ENCODE assay signal across 17 cellular contexts in the genomic region with DNA sequence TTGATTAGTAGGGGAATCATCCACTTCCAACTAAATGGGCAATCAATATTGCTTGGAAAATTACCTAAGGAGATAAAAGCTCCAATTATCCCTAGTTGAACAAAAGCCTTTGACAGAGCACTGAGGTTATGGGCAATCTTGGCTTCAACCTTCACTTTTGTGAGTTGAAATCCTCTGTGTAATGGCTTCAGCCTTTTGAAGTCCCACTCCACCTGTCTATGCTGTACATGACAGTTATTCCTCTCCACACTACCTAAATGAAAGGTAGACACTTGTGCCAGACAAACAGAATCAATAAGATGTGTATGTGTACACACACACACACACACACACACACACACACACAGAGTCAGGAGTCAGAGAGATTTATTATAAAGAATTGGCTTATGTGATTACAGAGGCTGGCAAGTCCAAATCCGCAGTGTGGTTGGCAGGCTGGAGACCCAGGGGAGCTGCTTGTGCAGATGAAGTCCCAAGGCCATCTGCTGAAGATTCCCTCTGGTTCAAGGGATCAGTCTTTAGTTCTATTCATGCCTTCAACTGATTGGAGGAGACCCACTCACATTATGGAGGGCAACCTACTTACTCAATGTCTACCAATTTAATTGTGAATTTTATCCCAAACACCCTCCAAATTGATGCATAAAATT.
"Had no signal": no experiment of that assay in that cellular context is flagged by ENCODE, and none has a peak within 500 bp of the region (broad histone marks: within the 10 kb centered on the region; RNA-seq: fewer than 3 reads in every experiment).

No MANE protein-coding gene starts in this region.

- H3K36me3 ChIP-seq: heart left ventricle, prostate gland, right lobe of liver, tibial artery, upper lobe of left lung, uterus had no signal

- H3K79me2 ChIP-seq: parathyroid adenoma had no signal

- ATAC-seq: heart left ventricle; left colon; right lobe of liver; stimulated activated effector memory CD8-positive, alpha-beta T cell treated with anti-CD3 and anti-CD28 coated beads, Interleukin-12 subunit alpha, Interleukin-12 subunit beta, amount 100 ng/mL, for 72 hours had no signal

- H3K4me3 ChIP-seq: dorsolateral prefrontal cortex, heart left ventricle, prostate gland, right lobe of liver, tibial artery, upper lobe of left lung, uterus had no signal

- H3K27me3 ChIP-seq: heart left ventricle, right lobe of liver, tibial artery, upper lobe of left lung, uterus had no signal

- H3K9ac ChIP-seq: parathyroid adenoma had no signal

- H2AFZ ChIP-seq: parathyroid adenoma had no signal

- H3K9me3 ChIP-seq: heart left ventricle, prostate gland, right lobe of liver, tibial artery, upper lobe of left lung, uterus had no signal

- DNase-seq: dorsolateral prefrontal cortex; effector CD8-positive, alpha-beta T cell; foreskin melanocyte; heart left ventricle; hippocampal formation; left colon; mesendoderm; naive B cell; right lobe of liver; stimulated activated CD4-positive, alpha-beta T cell treated with anti-CD3 and anti-CD28 coated beads, Interleukin-4, amount 100 ng/mL, for 1 hour; stimulated activated CD8-positive, alpha-beta memory T cell treated with anti-CD3 and anti-CD28 coated beads, Interleukin-4, amount 100 ng/mL, for 48 hours; tibial artery; upper lobe of left lung; uterus had no signal

- H3K27ac ChIP-seq: dorsolateral prefrontal cortex, heart left ventricle, parathyroid adenoma, prostate gland, right lobe of liver, tibial artery, upper lobe of left lung, uterus had no signal
